17 cellular contexts compared by ENCODE assay signal in genomic region chr17:46270032-46270431, GRCh38. TPM values are rescaled to one million over a fixed set of nuclear protein-coding genes. Genes with fewer than 3 reads are reported as not detected.
A peak's percentile ranks its signal among the peaks of the same experiment; 100 is the strongest.
DNase-seq lines count a peak whose midpoint lies in the region; FAIRE-seq and TF ChIP-seq lines count a peak whose summit lies in the region.
"Had no signal": no experiment of that assay in that cellular context is flagged by ENCODE, and none has a peak within 500 bp of the region (broad histone marks: within the 10 kb centered on the region; RNA-seq: fewer than 3 reads in every experiment).

No MANE protein-coding gene starts in this region.

- TF ChIP-seq POLR2A in erythroblast (IDR thresholded peaks at IDR 0.05; ENCODE audit: low read length) (no peak), esophagus muscularis mucosa (IDR thresholded peaks at IDR 0.05; ENCODE audit: low read depth) (no peak)

- H3K14ac ChIP-seq in mesenchymal stem cell (ENCODE audit: low read length in 2 of 2): no peak overlapping the region

- no peak for FAIRE-seq in HTR-8/SVneo (lab: Jason Lieb, UNC)

- H2BK15ac ChIP-seq in mesenchymal stem cell (ENCODE audit: low read depth, poor library complexity, severe bottlenecking): no peak overlapping the region

- H3K4me1 ChIP-seq in mesenchymal stem cell (ENCODE audit: control insufficient read depth, insufficient read depth, low read depth, low read length) (peaks cover 15% of the 10 kb centered on the region), esophagus muscularis mucosa (peaks cover 0 to 17% (median 15%) of the 10 kb centered on the region in 4 donors)

- H4K8ac ChIP-seq in mesenchymal stem cell (ENCODE audit: low read length): no peak overlapping the region

- H3K23ac ChIP-seq in mesenchymal stem cell (ENCODE audit: low read length in 2 of 2): no peak overlapping the region

- H2BK120ac ChIP-seq in mesenchymal stem cell (ENCODE audit: low read depth, low read length): no peak overlapping the region

- no peak overlapping the region for H3K9ac ChIP-seq in mesenchymal stem cell (ENCODE audit: low read length)
- H3K9ac ChIP-seq: BLaER1 treated with 17β-estradiol and CSF1 and Interleukin-3, amounts not matched to agents 10 nM and 100 nM; KMS-11 had no signal

- no peak overlapping the region for H3K4ac ChIP-seq in mesenchymal stem cell (ENCODE audit: low read depth in 1 of 2, low read length in 2 of 2)

- WGBS in mesenchymal stem cell: 56% methylated on average over 4 of the region's 5 CpGs
- WGBS in esophagus muscularis mucosa: 76% methylated on average over 5 of the region's 5 CpGs

- H3K36me3 ChIP-seq in mesenchymal stem cell (ENCODE audit: control insufficient read depth in 1 of 2, insufficient read depth in 2 of 2, low read depth in 1 of 2, low read length in 2 of 2): no peaks in the 10 kb centered on the region
- no peaks in the 10 kb centered on the region for H3K36me3 ChIP-seq in esophagus muscularis mucosa
- H3K36me3 ChIP-seq: BLaER1 treated with 17β-estradiol and CSF1 and Interleukin-3, amounts not matched to agents 10 nM and 100 nM had no signal

- H3K27ac ChIP-seq in mesenchymal stem cell (ENCODE audit: low read length, poor library complexity, severe bottlenecking) (no peak overlapping the region), esophagus muscularis mucosa (replicated peaks in 1 of 4) (no peak overlapping the region)
- H3K27ac ChIP-seq: BLaER1 treated with 17β-estradiol and CSF1 and Interleukin-3, amounts not matched to agents 10 nM and 100 nM; KMS-11 had no signal

- H3K79me1 ChIP-seq in mesenchymal stem cell (replicated peaks; ENCODE audit: low read length, poor library complexity, severe bottlenecking): no peaks in the 10 kb centered on the region

- H3K4me3 ChIP-seq in mesenchymal stem cell (ENCODE audit: insufficient read depth in 1 of 2, low read depth in 1 of 2, low read length in 2 of 2) (no peak overlapping the region), esophagus muscularis mucosa (no peak overlapping the region)
- H3K4me3 ChIP-seq: BLaER1 treated with 17β-estradiol and CSF1 and Interleukin-3, amounts not matched to agents 10 nM and 100 nM had no signal

- no peak overlapping the region for H3K4me2 ChIP-seq in mesenchymal stem cell (ENCODE audit: low read length, poor library complexity, severe bottlenecking)
- H3K4me2 ChIP-seq: BLaER1 treated with 17β-estradiol and CSF1 and Interleukin-3, amounts not matched to agents 10 nM and 100 nM; KMS-11 had no signal

- H3K18ac ChIP-seq in mesenchymal stem cell (ENCODE audit: low read depth in 1 of 2, low read length in 2 of 2): no peak overlapping the region

- no peak overlapping the region for H2BK12ac ChIP-seq in mesenchymal stem cell (ENCODE audit: low read length in 2 of 2)

- TF ChIP-seq CTCF in esophagus muscularis mucosa (IDR thresholded peaks at IDR 0.05): no peak

- intact Hi-C loops in esophagus muscularis mucosa (cut with DNase I): no loop called here

- H4K91ac ChIP-seq in mesenchymal stem cell (ENCODE audit: low read length): peak overlapping the region; percentile 10

- H3K27me3 ChIP-seq in mesenchymal stem cell (ENCODE audit: control insufficient read depth in 1 of 2, insufficient read depth in 1 of 2, low read length in 2 of 2) (peaks cover 16 to 28% of the 10 kb centered on the region in 2 experiments), esophagus muscularis mucosa (no peaks in the 10 kb centered on the region)
- H3K27me3 ChIP-seq: BLaER1 treated with 17β-estradiol and CSF1 and Interleukin-3, amounts not matched to agents 10 nM and 100 nM had no signal

- no peak overlapping the region for H2AK5ac ChIP-seq in mesenchymal stem cell (ENCODE audit: low read length, severe bottlenecking)

- H2AFZ ChIP-seq in mesenchymal stem cell (ENCODE audit: low read depth, low read length): no peak overlapping the region

- DNase-seq in DMS53 (lab: John Stamatoyannopoulos, UW) (peak; percentile 48), NCI-H1092 (lab: John Stamatoyannopoulos, UW) (peak; percentile 17), dedifferentiated amniotic fluid mesenchymal stem cell (ENCODE audit: extremely low spot score) (peak; percentile 14), mesenchymal stem cell (no peak), erythroblast (lab: John Stamatoyannopoulos, UW) (no peak), esophagus muscularis mucosa (ENCODE audit: extremely low spot score) (no peak), HTR-8/SVneo (ENCODE audit: insufficient read length, low spot score) (no peak)
- DNase-seq: CD8-positive, alpha-beta memory T cell; GF-D8; NCI-H146; NCI-H2029 treated with DMSO at 0.1 percent for 48 hours; NCI-H748 treated with DMSO at 0.1 percent for 48 hours; RPMI8226; SIG-M5; T-cell had no signal

- no peak for TF ChIP-seq EP300 in esophagus muscularis mucosa (IDR thresholded peaks at IDR 0.05)

- H2BK5ac ChIP-seq in mesenchymal stem cell (ENCODE audit: low read depth, low read length, poor library complexity, severe bottlenecking): no peak overlapping the region

- no peaks in the 10 kb centered on the region for H3K9me3 ChIP-seq in mesenchymal stem cell (ENCODE audit: control insufficient read depth, low read length)
- H3K9me3 ChIP-seq in esophagus muscularis mucosa: no peaks in the 10 kb centered on the region
- H3K9me3 ChIP-seq: BLaER1 treated with 17β-estradiol and CSF1 and Interleukin-3, amounts not matched to agents 10 nM and 100 nM had no signal

RNA-seq across cellular contexts. Expression of gene LRRC37A, which starts 24.9 kb away (rescaled TPM):
- 0.98 TPM for polyA plus RNA-seq in mesenchymal stem cell (2013, experiment 1 of 2)
- polyA plus RNA-seq in mesenchymal stem cell (2013, experiment 2 of 2): 0.99 TPM
- total RNA-seq in esophagus muscularis mucosa: 1 to 10 TPM in 3 of 4 donors, under 1 TPM in 1; 0.83 to 4.2 (median 1.2) TPM

Comparison
In these comparisons a context has a peak if more than half of its experiments do, and no peak if none do; other contexts are left out.
1. DNase-seq: peak in DMS53 (single experiment), NCI-H1092 (single experiment) and dedifferentiated amniotic fluid mesenchymal stem cell (single experiment); none in mesenchymal stem cell (single experiment), erythroblast (0 of 2), esophagus muscularis mucosa (single experiment) and HTR-8/SVneo (single experiment).